ENCODE assay signal across 8 cellular contexts in genomic region chr12:112386726-112387125, GRCh38. TPM values are rescaled to one million over a fixed set of nuclear protein-coding genes. Genes with fewer than 3 reads are reported as not detected.
DNase-seq lines count a peak whose midpoint lies in the region; ATAC-seq and TF ChIP-seq lines count a peak whose summit lies in the region.

No MANE protein-coding gene starts in this region.

- H3K27me3 ChIP-seq in GM23338 (ENCODE audit: insufficient read depth) (peaks cover 5% of the 10 kb centered on the region; the same call in 1 of the 2 replicates), PC-3 (ENCODE audit: low read length) (no peaks in the 10 kb centered on the region), stomach (no peaks in the 10 kb centered on the region)

- CTCF ChIA-PET in PC-3 (lab: Charles Lee) (interaction anchor here (1.0 to 2.4 kb wide), 5 partner anchors 12 to 274 kb away, joined by 3 to 31 read pairs (median 6); no protein-coding TSS in a partner anchor), RWPE1 (lab: Yijun Ruan, JAX) (interaction anchor here (0.5 to 2.4 kb wide), 15 partner anchors 14 to 1349 kb away, joined by 3 to 23 read pairs (median 3); no protein-coding TSS in a partner anchor)

- H4K20me1 ChIP-seq in GM23338 (replicated peaks; ENCODE audit: insufficient read depth) (no peaks in the 10 kb centered on the region), PC-3 (ENCODE audit: low read length) (no peaks in the 10 kb centered on the region)

- peaks cover 4% of the 10 kb centered on the region for H3K27me3 Mint-ChIP-seq in GM23338 (ENCODE audit: insufficient read depth, low read depth, poor library complexity)
- peaks cover 5% of the 10 kb centered on the region for H3K27me3 Mint-ChIP-seq in osteocyte (ENCODE audit: unreplicated experiment)

- no peak for TF ChIP-seq EP300 in stomach (IDR thresholded peaks at IDR 0.05)

- peaks cover 6% of the 10 kb centered on the region; the same call in 1 of the 2 replicates for H3K4me1 ChIP-seq in GM23338 (ENCODE audit: insufficient read depth)
- H3K4me1 ChIP-seq in PC-3 (ENCODE audit: insufficient read depth, low read length): peaks cover 5% of the 10 kb centered on the region; the same call in 1 of the 2 replicates
- peaks cover 0 to 25% (median 11%) of the 10 kb centered on the region in 4 donors for H3K4me1 ChIP-seq in stomach

- no peak for TF ChIP-seq CTCF in GM23338 (conservative IDR thresholded peaks at IDR 0.05; ENCODE audit: low read depth in 2 of 2)
- no peak for TF ChIP-seq CTCF in PC-3 (conservative IDR thresholded peaks at IDR 0.05; ENCODE audit: low read depth, low read length)
- TF ChIP-seq CTCF in fibroblast of pulmonary artery (IDR thresholded peaks at IDR 0.05; ENCODE audit: low read length, missing control alignments): no peak
- TF ChIP-seq CTCF in stomach (IDR thresholded peaks at IDR 0.05): no peak
- TF ChIP-seq CTCF in osteocyte (IDR thresholded peaks at IDR 0.05): no peak
- no peak for TF ChIP-seq CTCF in RWPE1 (conservative IDR thresholded peaks at IDR 0.05; ENCODE audit: low read depth)

- H3K36me3 Mint-ChIP-seq in GM23338 (ENCODE audit: low read depth) (no peaks in the 10 kb centered on the region), osteocyte (ENCODE audit: unreplicated experiment) (no peaks in the 10 kb centered on the region)

- intact Hi-C loops in PC-3 (cut with micrococcal nuclease) (loop anchor here (1.0 to 10.0 kb wide), 4 partner anchors 92 to 372 kb away; partner anchors contain the start of genes ERP29 and TMEM116), stomach (cut with DNase I; ENCODE audit: low total_unique reads) (loop anchor here (10.0 kb wide), 1 partner anchor 132 kb away; no protein-coding TSS in a partner anchor)

- H3K27ac ChIP-seq in GM23338 (ENCODE audit: low read depth) (no peak overlapping the region), PC-3 (ENCODE audit: low read length) (no peak overlapping the region), stomach (no peak overlapping the region), RWPE1 (no peak overlapping the region)

- H3K9me3 Mint-ChIP-seq in GM23338: no peaks in the 10 kb centered on the region; the same call in 2 of the 3 replicates
- no peaks in the 10 kb centered on the region for H3K9me3 Mint-ChIP-seq in osteocyte (ENCODE audit: unreplicated experiment)

- H3K36me3 ChIP-seq in GM23338 (ENCODE audit: insufficient read depth) (no peaks in the 10 kb centered on the region), PC-3 (ENCODE audit: low read depth, low read length) (no peaks in the 10 kb centered on the region), stomach (no peaks in the 10 kb centered on the region)

- H3K4me3 Mint-ChIP-seq in GM23338 (no peak overlapping the region), osteocyte (ENCODE audit: unreplicated experiment) (no peak overlapping the region)

- H3K4me1 Mint-ChIP-seq in GM23338 (peaks cover 9% of the 10 kb centered on the region), osteocyte (ENCODE audit: unreplicated experiment) (peaks cover 9% of the 10 kb centered on the region)

- ATAC-seq in GM23338: no peak
- no peak for ATAC-seq in PC-3

- no peak overlapping the region for H3K27ac Mint-ChIP-seq in GM23338
- no peak overlapping the region for H3K27ac Mint-ChIP-seq in osteocyte (ENCODE audit: unreplicated experiment)

- TF ChIP-seq POLR2A in stomach (IDR thresholded peaks at IDR 0.05): no peak

- POLR2A ChIA-PET in PC-3 (lab: Charles Lee; ENCODE audit: unreplicated experiment) (no interaction called here), RWPE1 (lab: Yijun Ruan, JAX; ENCODE audit: low non-redundant PET) (interaction anchor here (0.6 kb wide), 1 partner anchor 13 kb away, joined by 9 read pairs; no protein-coding TSS in a partner anchor)

- no peak overlapping the region for H3K9ac ChIP-seq in PC-3 (ENCODE audit: low read length)

- BruUV-seq in PC-3 (replicated peaks; lab: Mats Ljungman, UMichigan): no TSS peak

- H3K79me2 ChIP-seq in GM23338 (replicated peaks; ENCODE audit: insufficient read depth) (no peaks in the 10 kb centered on the region), PC-3 (ENCODE audit: low read length) (peaks cover 3% of the 10 kb centered on the region; the same call in 1 of the 2 replicates)

- no peak overlapping the region for H3K4me2 ChIP-seq in GM23338
- H3K4me2 ChIP-seq in PC-3 (ENCODE audit: low read length): no peak overlapping the region

- no peak overlapping the region for H3K4me3 ChIP-seq in GM23338
- H3K4me3 ChIP-seq in PC-3 (ENCODE audit: low read length): no peak overlapping the region
- no peak overlapping the region for H3K4me3 ChIP-seq in fibroblast of pulmonary artery (replicated peaks; ENCODE audit: low read depth, low read length)
- H3K4me3 ChIP-seq in stomach: no peak overlapping the region

- H2AFZ ChIP-seq in GM23338 (peak overlapping the region; percentile 78; the same call in 1 of the 2 replicates), PC-3 (ENCODE audit: low read length) (peak overlapping the region; percentile 84)

- WGBS in stomach, 5 donors: 55 to 80% (median 77%) methylated on average over 3 of the region's 3 CpGs

- 0 out of 2 replicates have a peak, but pooled peaks cover 3% of the 10 kb centered on the region for H3F3A ChIP-seq in GM23338 (replicated peaks; ENCODE audit: low read depth)
- H3F3A ChIP-seq in PC-3 (ENCODE audit: low read length, unreplicated experiment): no peaks in the 10 kb centered on the region

- DNase-seq in AML-193 (lab: John Stamatoyannopoulos, UW) (peak; percentile 52 to 79), GM23338 (ENCODE audit: low spot score) (no peak), PC-3 (no peak), fibroblast of pulmonary artery (ENCODE audit: low read depth) (peak; percentile 89), stomach (no peak), osteocyte (ENCODE audit: extremely low spot score, unreplicated experiment) (no peak), RWPE1 (ENCODE audit: low spot score) (no peak), epidermal melanocyte (ENCODE audit: insufficient read length, low spot score) (no peak)

- no peaks in the 10 kb centered on the region for H3K9me3 ChIP-seq in PC-3 (ENCODE audit: low read length)
- no peaks in the 10 kb centered on the region for H3K9me3 ChIP-seq in stomach

- no peaks in the 10 kb centered on the region; the same call in 1 of the 2 replicates for H3K9me2 ChIP-seq in GM23338 (ENCODE audit: insufficient read depth)
- H3K9me2 ChIP-seq in PC-3 (replicated peaks; ENCODE audit: low read length): no peaks in the 10 kb centered on the region

TF ChIP-seq in GM23338, 12 proteins besides CTCF, POLR2A, EP300 and RAD21 (continues in another document):
- TF ChIP-seq STAT1 (IDR thresholded peaks at IDR 0.05; ENCODE audit: unreplicated experiment) (no peak), NANOG (IDR thresholded peaks at IDR 0.05; ENCODE audit: borderline replicate concordance) (no peak), EZH2 (IDR thresholded peaks at IDR 0.05; ENCODE audit: low read depth, unreplicated experiment) (no peak)

RNA-seq across cellular contexts. Expression of gene HECTD4, which starts 4.5 kb away (rescaled TPM):
- 29.9 and 36.9 TPM in 2 replicates for total RNA-seq in GM23338 (2014; rRNA removed; shearing (Covaris generic))
- polyA plus RNA-seq in GM23338 (2016; fragmentation: Nextera tagmentation; extraction: Ambion mirVana) (21.7 and 25.7 TPM in 2 replicates), stomach (10 to 100 TPM in 1 of 3 donors, 1 to 10 TPM in 2; 3.2 to 11.0 (median 7.9) TPM)
- total RNA-seq in PC-3 (2014; rRNA removed) (24.6 and 31.2 TPM in 2 replicates), stomach (100 to 1,000 TPM in 1 of 5 donors, 10 to 100 TPM in 4; 56.7 to 375 (median 89.5) TPM), osteocyte (62.6 and 63.3 TPM in 2 replicates)

RNA-seq across cellular contexts. Expression of gene RPL6, which starts 22.7 kb away (rescaled TPM):
- 1,413 and 1,678 TPM in 2 replicates for total RNA-seq in GM23338 (2014; rRNA removed; shearing (Covaris generic))
- polyA plus RNA-seq in GM23338 (2016; fragmentation: Nextera tagmentation; extraction: Ambion mirVana): 1,712 and 1,715 TPM in 2 replicates
- 1,342 and 1,509 TPM in 2 replicates for total RNA-seq in PC-3 (2014; rRNA removed)
- 1,000 to 10,000 TPM in 2 of 5 donors, 100 to 1,000 TPM in 3; 479 to 1,135 (median 807) TPM for total RNA-seq in stomach
- polyA plus RNA-seq in stomach: 1,000 to 10,000 TPM; 2,600 to 3,271 (median 2,737) TPM
- total RNA-seq in osteocyte: 1,250 and 1,279 TPM in 2 replicates

RNA-seq across cellular contexts. Expression of gene PTPN11, which starts 32.0 kb away (rescaled TPM):
- total RNA-seq in GM23338 (2014; rRNA removed; shearing (Covaris generic)): 90.0 and 94.7 TPM in 2 replicates
- polyA plus RNA-seq in GM23338 (2016; fragmentation: Nextera tagmentation; extraction: Ambion mirVana) (71.9 and 87.0 TPM in 2 replicates), stomach (10 to 100 TPM; 17.4 to 69.5 (median 65.4) TPM)
- total RNA-seq in PC-3 (2014; rRNA removed) (121 and 137 TPM in 2 replicates), stomach (100 to 1,000 TPM in 2 of 5 donors, 10 to 100 TPM in 3; 16.3 to 114 (median 100.0) TPM), osteocyte (102 and 107 TPM in 2 replicates)

Comparison
In these comparisons a context has a peak if more than half of its experiments do, and no peak if none do; other contexts are left out.
1. DNase-seq: peak in AML-193 (2 of 2) and fibroblast of pulmonary artery (single experiment); none in GM23338 (single experiment), PC-3 (single experiment), stomach (single experiment), osteocyte (single experiment), RWPE1 (single experiment) and epidermal melanocyte (single experiment).